In the genomic region with DNA sequence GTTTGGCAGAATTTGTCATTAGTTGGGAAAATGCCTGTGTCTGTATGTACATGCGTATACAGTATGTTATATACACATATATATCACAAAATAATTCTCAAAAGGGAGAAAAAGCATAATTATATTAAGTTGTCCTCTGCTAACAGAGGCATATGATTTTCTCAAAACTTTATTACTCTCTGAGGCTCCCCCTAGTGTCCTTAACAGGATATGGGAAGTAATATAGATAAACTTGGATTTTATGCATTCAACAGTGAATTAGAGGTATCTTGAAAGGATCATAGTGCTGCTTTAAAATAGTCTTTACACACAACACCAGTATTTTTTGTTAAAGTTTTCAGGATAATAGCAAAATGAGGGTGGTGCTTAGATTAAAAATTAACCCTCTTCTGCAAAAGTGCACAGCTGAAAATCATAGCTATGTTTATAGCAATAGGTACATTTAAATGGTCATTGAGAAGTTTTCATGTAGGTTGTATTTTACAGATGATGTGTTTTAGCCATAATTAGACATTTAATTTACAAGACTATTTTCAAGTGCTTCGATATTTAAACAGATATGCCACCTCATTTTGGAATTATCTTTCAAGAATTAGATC, we compare ENCODE assay signal across 7 cellular contexts.
A peak's percentile ranks its signal among the peaks of the same experiment; 100 is the strongest.
DNase-seq lines count a peak whose midpoint lies in the region; ATAC-seq and TF ChIP-seq lines count a peak whose summit lies in the region.

No MANE protein-coding gene starts in this region.

- DNase-seq in GM10248 (ENCODE audit: extremely low spot score) (peak; percentile 16), nephron progenitor cell (no peak)
- DNase-seq in activated naive CD4-positive, alpha-beta T cell treated with anti-CD3 and anti-CD28 coated beads, Interleukin-2, amount 50 U/mL, for 72 hours (ENCODE audit: low spot score in 2 of 2), result no peak
- no peak for DNase-seq in activated CD4-positive, alpha-beta T cell treated with anti-CD3 and anti-CD28 coated beads, Interleukin-2, amount 10 ng/mL, durations not matched to agents 7 days and 5 days

- CTCF ChIA-PET in GM10248 (lab: Yijun Ruan, JAX), result interaction anchor here (1.0 to 1.9 kb wide), 3 partner anchors 13 to 16 kb away, joined by 3 to 6 read pairs (median 3); no protein-coding TSS in a partner anchor
- CTCF ChIA-PET in activated CD4-positive, alpha-beta T cell treated with anti-CD3 and anti-CD28 coated beads, Interleukin-2, amount 10 ng/mL, durations not matched to agents 7 days and 5 days (lab: Charles Lee), result no interaction called here

- no peak overlapping the region for H3K27ac Mint-ChIP-seq in brain
- H3K27ac Mint-ChIP-seq in nephron progenitor cell, result no peak overlapping the region
- no peak overlapping the region for H3K27ac Mint-ChIP-seq in activated naive CD4-positive, alpha-beta T cell treated with anti-CD3 and anti-CD28 coated beads, Interleukin-2, amount 50 U/mL, for 72 hours
- no peak overlapping the region for H3K27ac Mint-ChIP-seq in activated CD4-positive, alpha-beta T cell treated with anti-CD3 and anti-CD28 coated beads, Interleukin-2, amount 10 ng/mL, durations not matched to agents 7 days and 5 days

- H3K36me3 Mint-ChIP-seq in brain (no peaks in the 10 kb centered on the region), nephron progenitor cell (ENCODE audit: low read depth) (no peaks in the 10 kb centered on the region)
- H3K36me3 Mint-ChIP-seq in activated naive CD4-positive, alpha-beta T cell treated with anti-CD3 and anti-CD28 coated beads, Interleukin-2, amount 50 U/mL, for 72 hours, result no peaks in the 10 kb centered on the region
- H3K36me3 Mint-ChIP-seq in activated CD4-positive, alpha-beta T cell treated with anti-CD3 and anti-CD28 coated beads, Interleukin-2, amount 10 ng/mL, durations not matched to agents 7 days and 5 days (ENCODE audit: low read depth), result no peaks in the 10 kb centered on the region

- H3K9me3 Mint-ChIP-seq in brain, result no peaks in the 10 kb centered on the region
- H3K9me3 Mint-ChIP-seq in nephron progenitor cell, result no peaks in the 10 kb centered on the region
- H3K9me3 Mint-ChIP-seq in activated naive CD4-positive, alpha-beta T cell treated with anti-CD3 and anti-CD28 coated beads, Interleukin-2, amount 50 U/mL, for 72 hours, result peaks cover 21 to 22% of the 10 kb centered on the region in 2 donors
- peaks cover 6% of the 10 kb centered on the region for H3K9me3 Mint-ChIP-seq in activated CD4-positive, alpha-beta T cell treated with anti-CD3 and anti-CD28 coated beads, Interleukin-2, amount 10 ng/mL, durations not matched to agents 7 days and 5 days

- H3K27me3 Mint-ChIP-seq in brain (no peaks in the 10 kb centered on the region), nephron progenitor cell (ENCODE audit: low read depth, poor library complexity) (peaks cover 3% of the 10 kb centered on the region)
- H3K27me3 Mint-ChIP-seq in activated CD4-positive, alpha-beta T cell treated with anti-CD3 and anti-CD28 coated beads, Interleukin-2, amount 10 ng/mL, durations not matched to agents 7 days and 5 days, result no peaks in the 10 kb centered on the region

- ATAC-seq in HG02870 (IDR thresholded peaks at IDR 0.05; ENCODE audit: unreplicated experiment), result no peak
- no peak for ATAC-seq in activated naive CD4-positive, alpha-beta T cell treated with anti-CD3 and anti-CD28 coated beads, Interleukin-2, amount 50 U/mL, for 72 hours

- peak; percentile 60 for TF ChIP-seq CTCF in GM10248 (IDR thresholded peaks at IDR 0.05; ENCODE audit: control extremely low read depth, extremely low read depth, low read depth, missing control alignments)
- peak; percentile 63 to 73 for TF ChIP-seq CTCF in brain (conservative IDR thresholded peaks at IDR 0.05)
- peak; percentile 73 for TF ChIP-seq CTCF in nephron progenitor cell (IDR thresholded peaks at IDR 0.05)

- H3K4me1 Mint-ChIP-seq in brain, result peaks cover 6% of the 10 kb centered on the region
- H3K4me1 Mint-ChIP-seq in nephron progenitor cell, result no peaks in the 10 kb centered on the region
- H3K4me1 Mint-ChIP-seq in activated CD4-positive, alpha-beta T cell treated with anti-CD3 and anti-CD28 coated beads, Interleukin-2, amount 10 ng/mL, durations not matched to agents 7 days and 5 days, result no peaks in the 10 kb centered on the region

- POLR2A ChIA-PET in GM10248 (lab: Yijun Ruan, JAX), result no interaction called here
- POLR2A ChIA-PET in activated CD4-positive, alpha-beta T cell treated with anti-CD3 and anti-CD28 coated beads, Interleukin-2, amount 10 ng/mL, durations not matched to agents 7 days and 5 days (lab: Charles Lee), result no interaction called here

- H3K4me3 Mint-ChIP-seq in brain (no peak overlapping the region), nephron progenitor cell (no peak overlapping the region)
- no peak overlapping the region for H3K4me3 Mint-ChIP-seq in activated CD4-positive, alpha-beta T cell treated with anti-CD3 and anti-CD28 coated beads, Interleukin-2, amount 10 ng/mL, durations not matched to agents 7 days and 5 days

- TF ChIP-seq RAD21 in Ishikawa (IDR thresholded peaks at IDR 0.05; ENCODE audit: low read depth), result peak; percentile 11; the same call in 1 of the 2 replicates

- TF ChIP-seq EP300 in Ishikawa (IDR thresholded peaks at IDR 0.05; ENCODE audit: borderline replicate concordance), result no peak

TF ChIP-seq in Ishikawa, 13 proteins besides CTCF, POLR2A, EP300 and RAD21:
- TF ChIP-seq, protein P1, sequence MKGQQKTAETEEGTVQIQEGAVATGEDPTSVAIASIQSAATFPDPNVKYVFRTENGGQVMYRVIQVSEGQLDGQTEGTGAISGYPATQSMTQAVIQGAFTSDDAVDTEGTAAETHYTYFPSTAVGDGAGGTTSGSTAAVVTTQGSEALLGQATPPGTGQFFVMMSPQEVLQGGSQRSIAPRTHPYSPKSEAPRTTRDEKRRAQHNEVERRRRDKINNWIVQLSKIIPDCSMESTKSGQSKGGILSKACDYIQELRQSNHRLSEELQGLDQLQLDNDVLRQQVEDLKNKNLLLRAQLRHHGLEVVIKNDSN (IDR thresholded peaks at IDR 0.05), result no peak
- TF ChIP-seq TCF12 (IDR thresholded peaks at IDR 0.05; ENCODE audit: low read depth), result no peak
- TF ChIP-seq, protein P2, sequence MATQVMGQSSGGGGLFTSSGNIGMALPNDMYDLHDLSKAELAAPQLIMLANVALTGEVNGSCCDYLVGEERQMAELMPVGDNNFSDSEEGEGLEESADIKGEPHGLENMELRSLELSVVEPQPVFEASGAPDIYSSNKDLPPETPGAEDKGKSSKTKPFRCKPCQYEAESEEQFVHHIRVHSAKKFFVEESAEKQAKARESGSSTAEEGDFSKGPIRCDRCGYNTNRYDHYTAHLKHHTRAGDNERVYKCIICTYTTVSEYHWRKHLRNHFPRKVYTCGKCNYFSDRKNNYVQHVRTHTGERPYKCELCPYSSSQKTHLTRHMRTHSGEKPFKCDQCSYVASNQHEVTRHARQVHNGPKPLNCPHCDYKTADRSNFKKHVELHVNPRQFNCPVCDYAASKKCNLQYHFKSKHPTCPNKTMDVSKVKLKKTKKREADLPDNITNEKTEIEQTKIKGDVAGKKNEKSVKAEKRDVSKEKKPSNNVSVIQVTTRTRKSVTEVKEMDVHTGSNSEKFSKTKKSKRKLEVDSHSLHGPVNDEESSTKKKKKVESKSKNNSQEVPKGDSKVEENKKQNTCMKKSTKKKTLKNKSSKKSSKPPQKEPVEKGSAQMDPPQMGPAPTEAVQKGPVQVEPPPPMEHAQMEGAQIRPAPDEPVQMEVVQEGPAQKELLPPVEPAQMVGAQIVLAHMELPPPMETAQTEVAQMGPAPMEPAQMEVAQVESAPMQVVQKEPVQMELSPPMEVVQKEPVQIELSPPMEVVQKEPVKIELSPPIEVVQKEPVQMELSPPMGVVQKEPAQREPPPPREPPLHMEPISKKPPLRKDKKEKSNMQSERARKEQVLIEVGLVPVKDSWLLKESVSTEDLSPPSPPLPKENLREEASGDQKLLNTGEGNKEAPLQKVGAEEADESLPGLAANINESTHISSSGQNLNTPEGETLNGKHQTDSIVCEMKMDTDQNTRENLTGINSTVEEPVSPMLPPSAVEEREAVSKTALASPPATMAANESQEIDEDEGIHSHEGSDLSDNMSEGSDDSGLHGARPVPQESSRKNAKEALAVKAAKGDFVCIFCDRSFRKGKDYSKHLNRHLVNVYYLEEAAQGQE (IDR thresholded peaks at IDR 0.05; ENCODE audit: low read depth), result no peak
- TF ChIP-seq NFIC (IDR thresholded peaks at IDR 0.05), result no peak
- TF ChIP-seq EGR1 (IDR thresholded peaks at IDR 0.05), result no peak
- no peak for TF ChIP-seq TAF1 (IDR thresholded peaks at IDR 0.05; ENCODE audit: low read depth)
- TF ChIP-seq CREB1 (IDR thresholded peaks at IDR 0.05; ENCODE audit: low read depth), result no peak
- no peak for TF ChIP-seq ZBTB7A (IDR thresholded peaks at IDR 0.05; ENCODE audit: low read depth)
- TF ChIP-seq, protein P3, sequence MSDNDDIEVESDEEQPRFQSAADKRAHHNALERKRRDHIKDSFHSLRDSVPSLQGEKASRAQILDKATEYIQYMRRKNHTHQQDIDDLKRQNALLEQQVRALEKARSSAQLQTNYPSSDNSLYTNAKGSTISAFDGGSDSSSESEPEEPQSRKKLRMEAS (IDR thresholded peaks at IDR 0.05), result no peak
- TF ChIP-seq FOXM1 (IDR thresholded peaks at IDR 0.05; ENCODE audit: borderline replicate concordance, low read depth), result no peak
- TF ChIP-seq CEBPB (IDR thresholded peaks at IDR 0.05), result no peak
- TF ChIP-seq TEAD4 (IDR thresholded peaks at IDR 0.05), result no peak
- TF ChIP-seq YY1 (IDR thresholded peaks at IDR 0.05; ENCODE audit: low read depth), result no peak
